ENCODE assay signal across 18 cellular contexts in the genomic region with DNA sequence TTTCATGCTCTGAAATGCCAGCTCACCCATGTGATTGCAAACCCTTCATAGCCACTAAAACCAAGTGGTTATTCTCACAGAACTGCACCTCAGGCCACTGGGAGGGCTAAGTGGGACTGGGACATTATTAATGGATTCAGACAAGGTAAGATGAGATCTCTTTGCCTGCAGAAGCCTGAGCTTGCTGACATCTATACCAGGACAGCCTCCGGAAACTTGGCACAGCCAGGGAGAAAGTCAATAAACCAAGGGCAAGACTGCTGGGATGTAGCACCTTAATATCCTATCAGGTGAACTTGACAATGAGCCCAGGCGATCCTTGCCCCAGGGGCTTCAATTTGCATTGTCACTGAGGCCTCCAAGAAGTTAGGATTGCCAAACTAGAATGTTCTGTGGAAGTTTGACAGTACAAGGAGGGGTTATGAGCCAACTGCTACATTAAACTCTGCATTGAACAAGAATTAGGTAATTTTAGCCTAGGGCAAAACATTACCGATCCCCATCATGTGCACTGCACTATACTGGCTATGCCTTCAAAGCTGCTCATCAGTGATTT.
"Had no signal": no experiment of that assay in that cellular context is flagged by ENCODE, and none has a peak within 500 bp of the region (broad histone marks: within the 10 kb centered on the region; RNA-seq: fewer than 3 reads in every experiment).

No MANE protein-coding gene starts in this region.

- H3K27ac Mint-ChIP-seq: activated CD8-positive, alpha-beta memory T cell treated with anti-CD3 and anti-CD28 coated beads, Interleukin-2, amount 10 ng/mL, durations not matched to agents 7 days and 5 days; activated naive CD4-positive, alpha-beta T cell treated with anti-CD3 and anti-CD28 coated beads for 36 hours; activated naive CD8-positive, alpha-beta T cell treated with anti-CD3 and anti-CD28 coated beads, Interleukin-2, amount 50 U/mL, for 24 hours; activated T-helper 2 cell treated with anti-CD3 and anti-CD28 coated beads, Interferon-gamma antibody, Interleukin-2, Interleukin-4, amounts not matched to agents 10 μg/mL and 5 μg/mL and 100 μg/mL, durations not matched to agents 14 hours and 24 hours and 36 hours; mesothelial cell of epicardium; nephron progenitor cell; stimulated activated naive CD8-positive, alpha-beta T cell treated with anti-CD3 and anti-CD28 coated beads, Interleukin-15, Interleukin-2, amounts not matched to agents 100 ng/mL and 50 ng/mL, for 24 hours had no signal

- H3K36me3 Mint-ChIP-seq: activated CD8-positive, alpha-beta memory T cell treated with anti-CD3 and anti-CD28 coated beads, Interleukin-2, amount 10 ng/mL, durations not matched to agents 7 days and 5 days; mesothelial cell of epicardium had no signal

- H3K4me3 Mint-ChIP-seq: activated CD8-positive, alpha-beta memory T cell treated with anti-CD3 and anti-CD28 coated beads, Interleukin-2, amount 10 ng/mL, durations not matched to agents 7 days and 5 days; activated naive CD4-positive, alpha-beta T cell treated with anti-CD3 and anti-CD28 coated beads for 36 hours; activated naive CD8-positive, alpha-beta T cell treated with anti-CD3 and anti-CD28 coated beads, Interleukin-2, amount 50 U/mL, for 24 hours; mesothelial cell of epicardium; nephron progenitor cell; stimulated activated naive CD8-positive, alpha-beta T cell treated with anti-CD3 and anti-CD28 coated beads, Interleukin-15, Interleukin-2, amounts not matched to agents 100 ng/mL and 50 ng/mL, for 24 hours had no signal

- H3K4me3 ChIP-seq: gastroesophageal sphincter, lower lobe of right lung, suprapubic skin had no signal

- H3K4me1 ChIP-seq: gastroesophageal sphincter, lower lobe of right lung had no signal

- H3K9me3 ChIP-seq: lower lobe of right lung, suprapubic skin had no signal

- H3K9me3 Mint-ChIP-seq: activated T-helper 2 cell treated with anti-CD3 and anti-CD28 coated beads, Interferon-gamma antibody, Interleukin-2, Interleukin-4, amounts not matched to agents 10 μg/mL and 5 μg/mL and 100 μg/mL, durations not matched to agents 14 hours and 24 hours and 36 hours; stimulated activated naive CD8-positive, alpha-beta T cell treated with anti-CD3 and anti-CD28 coated beads, Interleukin-15, Interleukin-2, amounts not matched to agents 100 ng/mL and 50 ng/mL, for 24 hours had no signal

- ATAC-seq: activated CD8-positive, alpha-beta memory T cell treated with anti-CD3 and anti-CD28 coated beads, Interleukin-2, amount 10 ng/mL, durations not matched to agents 7 days and 5 days; activated naive CD8-positive, alpha-beta T cell treated with anti-CD3 and anti-CD28 coated beads, Interleukin-2, amount 50 U/mL, for 24 hours; gastroesophageal sphincter; left cardiac atrium; lower lobe of right lung; sciatic nerve had no signal

- H3K36me3 ChIP-seq: gastroesophageal sphincter, lower lobe of right lung, suprapubic skin had no signal

- DNase-seq: activated CD4-positive, alpha-beta T cell treated with anti-CD3 and anti-CD28 coated beads, Interleukin-2, amount 50 U/mL, for 48 hours; activated CD4-positive, CD25-positive, alpha-beta regulatory T cell treated with anti-CD3 and anti-CD28 coated beads, Interleukin-2, amount 50 U/mL, for 72 hours; activated CD8-positive, alpha-beta memory T cell treated with anti-CD3 and anti-CD28 coated beads, Interleukin-2, amount 10 ng/mL, durations not matched to agents 7 days and 5 days; activated naive CD4-positive, alpha-beta T cell treated with anti-CD3 and anti-CD28 coated beads for 36 hours; activated naive CD8-positive, alpha-beta T cell treated with anti-CD3 and anti-CD28 coated beads, Interleukin-2, amount 50 U/mL, for 24 hours; activated T-cell treated with anti-CD3 and anti-CD28 coated beads, Interleukin-2, amount 50 U/mL, for 1 hour; aorta; left cardiac atrium; lower lobe of right lung; nephron progenitor cell; T1000; trophoblast cell had no signal

- H3K27ac ChIP-seq: gastroesophageal sphincter, lower lobe of right lung, suprapubic skin had no signal

- H3K4me1 Mint-ChIP-seq: activated CD8-positive, alpha-beta memory T cell treated with anti-CD3 and anti-CD28 coated beads, Interleukin-2, amount 10 ng/mL, durations not matched to agents 7 days and 5 days; mesothelial cell of epicardium had no signal
